In the genomic region with DNA sequence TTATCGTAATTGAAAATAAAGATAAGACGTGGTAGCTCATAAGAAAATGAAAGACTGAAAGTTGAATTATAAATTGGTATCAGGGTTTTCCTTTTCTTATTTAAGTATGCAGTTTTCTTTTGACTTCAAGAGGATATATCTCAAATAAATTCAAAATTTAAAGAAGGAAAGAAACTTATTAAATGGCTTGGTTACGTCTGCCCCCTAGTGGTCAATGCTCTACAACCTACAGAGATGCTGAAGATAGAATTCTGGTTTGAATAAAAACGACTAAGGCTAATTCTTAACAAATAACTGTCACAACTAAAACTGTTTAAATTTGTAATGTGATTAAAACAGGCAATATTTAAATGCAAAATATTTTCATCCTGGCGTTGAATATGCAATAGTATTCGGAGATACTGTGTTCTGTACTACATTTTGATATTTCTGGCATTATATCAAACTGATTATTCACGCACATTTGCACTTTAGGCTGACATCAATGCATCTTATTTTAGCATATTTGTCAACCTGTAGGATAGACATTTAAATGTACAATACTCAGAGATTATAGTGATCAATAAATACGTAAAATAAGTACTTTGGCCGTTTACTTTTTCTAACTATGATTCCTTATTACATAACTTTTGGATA, we compare ENCODE assay signal across 8 cellular contexts. TPM values are rescaled to one million over a fixed set of nuclear protein-coding genes. Genes with fewer than 3 reads are reported as not detected.
DNase-seq lines count a peak whose midpoint lies in the region; ATAC-seq and TF ChIP-seq lines count a peak whose summit lies in the region.

No MANE protein-coding gene starts in this region.

- CTCF ChIA-PET in HCT116 (lab: Charles Lee) = interaction anchor here (1.6 kb wide), 1 partner anchor 59 kb away, joined by 10 read pairs; no protein-coding TSS in a partner anchor

- peak; percentile 75 for TF ChIP-seq RAD21 in HCT116 (IDR thresholded peaks at IDR 0.05; ENCODE audit: low read depth)

- ATAC-seq in HCT116 = peak; percentile 63
- no peak for ATAC-seq in GM21381 (IDR thresholded peaks at IDR 0.05; ENCODE audit: unreplicated experiment)

- TF ChIP-seq CTCF in HCT116 (IDR thresholded peaks at IDR 0.05 in 2 of 3, conservative IDR thresholded peaks at IDR 0.05 in 1 of 3; ENCODE audit: borderline replicate concordance in 1 of 3, insufficient read depth in 1 of 3, low read depth in 2 of 3, low read length in 2 of 3) = peak; percentile 62 to 83 (median 72); a peak in 5 of 6 replicates

- H3K4me3 ChIP-seq in HCT116 (replicated peaks in 1 of 2; ENCODE audit: low read depth in 1 of 2, low read length in 2 of 2) = no peak overlapping the region

- no peak for TF ChIP-seq POLR2A in HCT116 (IDR thresholded peaks at IDR 0.05; ENCODE audit: borderline replicate concordance, extremely low read depth, insufficient read depth, insufficient read length)

- H3K27me3 ChIP-seq in HCT116 (ENCODE audit: insufficient read depth, low read length) = no peaks in the 10 kb centered on the region

- no peaks in the 10 kb centered on the region for H3K36me3 ChIP-seq in HCT116 (ENCODE audit: control insufficient read depth in 1 of 2, insufficient read depth in 2 of 2, low read length in 2 of 2)

- H3K9me2 ChIP-seq in HCT116 (ENCODE audit: insufficient read depth) = no peaks in the 10 kb centered on the region

- H3K27ac ChIP-seq in HCT116 (ENCODE audit: low read depth, low read length) = no peak overlapping the region

- no peaks in the 10 kb centered on the region for H3K4me1 ChIP-seq in HCT116 (ENCODE audit: control insufficient read depth in 1 of 2, insufficient read depth in 2 of 2, low read length in 2 of 2)

- no peak overlapping the region for H3K9ac ChIP-seq in HCT116 (ENCODE audit: low read length)

- H2AFZ ChIP-seq in HCT116 (ENCODE audit: low read depth, low read length, poor library complexity, severe bottlenecking) = peak overlapping the region; percentile 2

- H3K79me2 ChIP-seq in HCT116 (ENCODE audit: insufficient read depth, low read length) = no peaks in the 10 kb centered on the region

- peak; percentile 63 for DNase-seq in DMS114 treated with DMSO at 0.1 percent for 48 hours (lab: John Stamatoyannopoulos, UW; ENCODE audit: unreplicated experiment)
- DNase-seq in HCT116 (ENCODE audit: low read depth, low spot score) = peak; percentile 40
- DNase-seq in NCI-H748 treated with DMSO at 0.1 percent for 48 hours (lab: John Stamatoyannopoulos, UW) = peak; percentile 22
- peak; percentile 20 for DNase-seq in activated T-helper 9 cell treated with anti-CD3 and anti-CD28 coated beads, Interleukin-2, amount 50 U/mL, for 16 hours (ENCODE audit: low read depth)
- DNase-seq in germinal center (ENCODE audit: low spot score) = peak; percentile 19
- DNase-seq in pulmonary artery endothelial cell (ENCODE audit: low read depth, low spot score) = peak; percentile 51
- DNase-seq in NK-92 (lab: John Stamatoyannopoulos, UW; ENCODE audit: unreplicated experiment) = no peak

- POLR2A ChIA-PET in HCT116 (lab: Charles Lee) = no interaction called here

- BruUV-seq in HCT116 (replicated peaks; lab: Mats Ljungman, UMichigan) = no TSS peak

- H3K4me2 ChIP-seq in HCT116 (ENCODE audit: low read length) = no peak overlapping the region

- no peaks in the 10 kb centered on the region for H4K20me1 ChIP-seq in HCT116 (ENCODE audit: insufficient read depth)

- RAD21 ChIA-PET in HCT116 (lab: Charles Lee; ENCODE audit: low non-redundant PET in 1 of 2, low total read pairs in 2 of 2, uncharacterized antibody in 2 of 2, unreplicated experiment in 2 of 2) = no interaction called here

- intact Hi-C loops in HCT116 (cut with micrococcal nuclease) = loop anchor here (1.0 to 5.0 kb wide), 3 partner anchors 59 to 546 kb away; no protein-coding TSS in a partner anchor

- no peaks in the 10 kb centered on the region for H3K9me3 ChIP-seq in HCT116 (ENCODE audit: control insufficient read depth in 1 of 2, insufficient read depth in 1 of 2, low read depth in 1 of 2, low read length in 2 of 2)

TF ChIP-seq in HCT116, 20 proteins besides CTCF, POLR2A, EP300 and RAD21:
- TF ChIP-seq TCF7L2 (IDR thresholded peaks at IDR 0.05; ENCODE audit: borderline replicate concordance, extremely low read depth, insufficient read depth, insufficient read length) (no peak), FOSL1 (IDR thresholded peaks at IDR 0.05; ENCODE audit: low read depth) (no peak), SP1 (IDR thresholded peaks at IDR 0.05; ENCODE audit: low read depth) (no peak), YY1 (IDR thresholded peaks at IDR 0.05; ENCODE audit: extremely low read depth, insufficient replicate concordance, low read depth, low read length) (no peak)
- TF ChIP-seq, protein P1, sequence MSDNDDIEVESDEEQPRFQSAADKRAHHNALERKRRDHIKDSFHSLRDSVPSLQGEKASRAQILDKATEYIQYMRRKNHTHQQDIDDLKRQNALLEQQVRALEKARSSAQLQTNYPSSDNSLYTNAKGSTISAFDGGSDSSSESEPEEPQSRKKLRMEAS (IDR thresholded peaks at IDR 0.05) = no peak
TF ChIP-seq in HCT116: peak in this region for 0.

RNA-seq across cellular contexts. Expression of a gene that starts 26.8 kb away (rescaled TPM):
- total RNA-seq in HCT116 (2021; ENCODE audit: unreplicated experiment) (0.66 TPM), pulmonary artery endothelial cell (18.1 and 35.6 TPM in 2 replicates)
- 0.19 and 0.31 TPM in 2 replicates for polyA plus RNA-seq in HCT116 (2012)

RNA-seq across cellular contexts. Expression of a gene that starts 56.2 kb away (rescaled TPM):
- 0.10 TPM for total RNA-seq in HCT116 (2021; ENCODE audit: unreplicated experiment)
- not detected in 2 replicates for polyA plus RNA-seq in HCT116 (2012)
- 3.8 and 4.7 TPM in 2 replicates for total RNA-seq in pulmonary artery endothelial cell

Comparison
In these comparisons a context has a peak if more than half of its experiments do, and no peak if none do; other contexts are left out.
1. RNA of a gene that starts 26.8 kb away (total RNA-seq): 18.1 to 35.6 TPM in pulmonary artery endothelial cell; 0.66 TPM in HCT116 (single experiment); every median in the first group is over 10 times any median in the second.